ENCODE assay signal across 9 cellular contexts in genomic region chr16:6682142-6682811, GRCh38.
A peak's percentile ranks its signal among the peaks of the same experiment; 100 is the strongest.
DNase-seq lines count a peak whose midpoint lies in the region; ATAC-seq and TF ChIP-seq lines count a peak whose summit lies in the region.
"Had no signal": no experiment of that assay in that cellular context is flagged by ENCODE, and none has a peak within 500 bp of the region (broad histone marks: within the 10 kb centered on the region; RNA-seq: fewer than 3 reads in every experiment).

No MANE protein-coding gene starts in this region.

- ATAC-seq in heart left ventricle = no peak
- no peak for ATAC-seq in Right ventricle myocardium inferior
- no peak for ATAC-seq in HG03108 (IDR thresholded peaks at IDR 0.05; ENCODE audit: unreplicated experiment)
- no peak for ATAC-seq in naive thymus-derived CD4-positive, alpha-beta T cell
- no peak for ATAC-seq in GM18519 (IDR thresholded peaks at IDR 0.05; ENCODE audit: low FRiP score, unreplicated experiment)

- peak in 1 of 5 donors; percentile 24 for DNase-seq in heart left ventricle
- no peak for DNase-seq in Right ventricle myocardium inferior (ENCODE audit: missing footprints)
- peak; percentile 5 for DNase-seq in NCI-H2029 (lab: John Stamatoyannopoulos, UW)
- no peak for DNase-seq in chondrocyte (ENCODE audit: low spot score)
- peak; percentile 60 for DNase-seq in neural crest cell (ENCODE audit: low read depth, low spot score)
- DNase-seq in naive thymus-derived CD4-positive, alpha-beta T cell = no peak

- no peak for TF ChIP-seq POLR2A in heart left ventricle (IDR thresholded peaks at IDR 0.05)

- H3K4me3 ChIP-seq in heart left ventricle = no peak overlapping the region
- no peak overlapping the region for H3K4me3 ChIP-seq in naive thymus-derived CD4-positive, alpha-beta T cell (ENCODE audit: low read length)

- CTCF ChIA-PET in naive thymus-derived CD4-positive, alpha-beta T cell (lab: Charles Lee) = no interaction called here

- H3K27me3 Mint-ChIP-seq in chondrocyte (ENCODE audit: low read depth) (no peaks in the 10 kb centered on the region), neural crest cell (ENCODE audit: low read depth) (peaks cover 27% of the 10 kb centered on the region)
- H3K27me3 Mint-ChIP-seq in naive thymus-derived CD4-positive, alpha-beta T cell = peaks cover 0 to 6% (median 0%) of the 10 kb centered on the region in 5 donors
- H3K27me3 Mint-ChIP-seq: activated naive CD8-positive, alpha-beta T cell had no signal

- H3K4me1 Mint-ChIP-seq in chondrocyte (ENCODE audit: low read depth) (no peaks in the 10 kb centered on the region), neural crest cell (no peaks in the 10 kb centered on the region)
- H3K4me1 Mint-ChIP-seq in naive thymus-derived CD4-positive, alpha-beta T cell = no peaks in the 10 kb centered on the region

- H3K36me3 Mint-ChIP-seq in chondrocyte (ENCODE audit: low read depth) (peaks cover 1% of the 10 kb centered on the region), neural crest cell (ENCODE audit: low read depth) (no peaks in the 10 kb centered on the region)
- H3K36me3 Mint-ChIP-seq in naive thymus-derived CD4-positive, alpha-beta T cell = no peaks in the 10 kb centered on the region
- H3K36me3 Mint-ChIP-seq: activated naive CD8-positive, alpha-beta T cell had no signal

- H3K27ac ChIP-seq in heart left ventricle = no peak overlapping the region
- no peak overlapping the region for H3K27ac ChIP-seq in naive thymus-derived CD4-positive, alpha-beta T cell (ENCODE audit: low read depth, low read length)

- H3K4me3 Mint-ChIP-seq in chondrocyte (ENCODE audit: unreplicated experiment) = no peak overlapping the region
- H3K4me3 Mint-ChIP-seq in neural crest cell = no peak overlapping the region
- no peak overlapping the region for H3K4me3 Mint-ChIP-seq in naive thymus-derived CD4-positive, alpha-beta T cell
- H3K4me3 Mint-ChIP-seq: activated naive CD8-positive, alpha-beta T cell had no signal

- TF ChIP-seq CTCF in heart left ventricle (IDR thresholded peaks at IDR 0.05) (peak; percentile 22 to 56 (median 41)), chondrocyte (IDR thresholded peaks at IDR 0.05) (peak; percentile 69), neural crest cell (conservative IDR thresholded peaks at IDR 0.05) (peak; percentile 84)

- no peaks in the 10 kb centered on the region for H3K9me3 Mint-ChIP-seq in chondrocyte (ENCODE audit: low read depth)
- H3K9me3 Mint-ChIP-seq in neural crest cell = no peaks in the 10 kb centered on the region
- H3K9me3 Mint-ChIP-seq in naive thymus-derived CD4-positive, alpha-beta T cell = peaks cover 0 to 8% (median 3%) of the 10 kb centered on the region in 11 donors

- POLR2A ChIA-PET in naive thymus-derived CD4-positive, alpha-beta T cell (lab: Charles Lee) = interaction anchor here (0.6 kb wide), 1 partner anchor 32 kb away, joined by 5 read pairs; no protein-coding TSS in a partner anchor

- no peaks in the 10 kb centered on the region for H3K36me3 ChIP-seq in heart left ventricle
- H3K36me3 ChIP-seq in naive thymus-derived CD4-positive, alpha-beta T cell (ENCODE audit: control insufficient read depth in 2 of 3, insufficient read depth in 3 of 3, low read length in 3 of 3) = no peaks in the 10 kb centered on the region

- H3K9me3 ChIP-seq in heart left ventricle = peaks cover 0 to under 1% (median 0%) of the 10 kb centered on the region in 12 donors
- no peaks in the 10 kb centered on the region for H3K9me3 ChIP-seq in naive thymus-derived CD4-positive, alpha-beta T cell (ENCODE audit: control insufficient read depth in 2 of 3, low read length in 3 of 3)

- H3K27me3 ChIP-seq in heart left ventricle = peaks cover 0 to 15% (median 0%) of the 10 kb centered on the region in 9 donors
- H3K27me3 ChIP-seq in naive thymus-derived CD4-positive, alpha-beta T cell (ENCODE audit: control insufficient read depth in 2 of 2, insufficient read depth in 2 of 2, low read length in 2 of 2) = no peaks in the 10 kb centered on the region

- intact Hi-C loops in heart left ventricle (cut with DNase I) (loop anchor here in 2 of 10 donors (10.0 kb wide), 1 partner anchor 1493 kb away; no protein-coding TSS in a partner anchor), Right ventricle myocardium inferior (cut with DNase I) (no loop called here)
- intact Hi-C loops in naive thymus-derived CD4-positive, alpha-beta T cell (cut with micrococcal nuclease) = no loop called here

- H3K4me1 ChIP-seq in heart left ventricle = no peaks in the 10 kb centered on the region
- no peaks in the 10 kb centered on the region for H3K4me1 ChIP-seq in naive thymus-derived CD4-positive, alpha-beta T cell (ENCODE audit: control insufficient read depth in 2 of 2, insufficient read depth in 2 of 2, low read length in 2 of 2)

- H3K27ac Mint-ChIP-seq in chondrocyte (ENCODE audit: unreplicated experiment) = no peak overlapping the region
- H3K27ac Mint-ChIP-seq in neural crest cell (ENCODE audit: unreplicated experiment) = no peak overlapping the region
- no peak overlapping the region for H3K27ac Mint-ChIP-seq in naive thymus-derived CD4-positive, alpha-beta T cell
- H3K27ac Mint-ChIP-seq: activated naive CD8-positive, alpha-beta T cell had no signal

- 40 to 48% (median 48%) methylated on average over 19 of the region's 19 CpGs for WGBS in heart left ventricle, 4 donors

Comparison
In these comparisons a context has a peak if more than half of its experiments do, and no peak if none do; other contexts are left out.
1. DNase-seq: peak in NCI-H2029 (single experiment) and neural crest cell (single experiment); none in Right ventricle myocardium inferior (single experiment), chondrocyte (single experiment) and naive thymus-derived CD4-positive, alpha-beta T cell (0 of 9).
2. Peak in every context shown above with its lines, with median percentiles within 50 percentile points of each other: CTCF ChIP-seq.